Comparison of ENCODE assay signal across 31 cellular contexts in the genomic region with DNA sequence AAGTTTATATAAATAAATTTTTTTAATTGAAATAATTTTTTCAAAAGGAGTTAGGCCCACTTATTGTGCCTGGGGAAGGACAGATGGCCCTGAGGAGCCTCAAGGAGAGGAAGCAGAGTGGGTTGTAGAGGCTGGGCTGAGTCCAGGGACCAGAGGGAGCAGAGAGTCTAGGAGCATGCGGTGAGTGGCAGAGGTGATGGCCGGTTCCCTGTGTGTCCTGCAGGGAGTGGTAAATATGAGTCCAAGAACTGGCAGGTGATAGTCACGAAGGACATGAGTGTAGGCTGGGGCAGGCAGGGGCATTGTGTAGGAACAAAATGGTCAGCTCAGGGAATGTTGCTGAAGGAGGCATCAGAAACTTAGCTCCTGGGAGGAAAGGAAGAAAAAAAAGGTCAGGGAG. TPM values are rescaled to one million over a fixed set of nuclear protein-coding genes. Genes with fewer than 3 reads are reported as not detected.
"Had no signal": no experiment of that assay in that cellular context is flagged by ENCODE, and none has a peak within 500 bp of the region (broad histone marks: within the 10 kb centered on the region; RNA-seq: fewer than 3 reads in every experiment).

No MANE protein-coding gene starts in this region.

- H3K36me3 ChIP-seq: brain microvascular endothelial cell, SJSA1 had no signal

- H3K4me1 ChIP-seq: SJSA1 had no signal

- H3K4me1 Mint-ChIP-seq: activated CD4-positive, alpha-beta T cell treated with anti-CD3 and anti-CD28 coated beads, Interleukin-2, amount 10 ng/mL, durations not matched to agents 24 days and 14 days; activated naive CD8-positive, alpha-beta T cell treated with anti-CD3 and anti-CD28 coated beads for 36 hours had no signal

- ATAC-seq: activated CD8-positive, alpha-beta T cell treated with anti-CD3 and anti-CD28 coated beads for 36 hours; activated T-cell treated with anti-CD3 and anti-CD28 coated beads, Interleukin-2, amount 50 U/mL, for 72 hours; Panc1 had no signal

- H3K27ac ChIP-seq: brain microvascular endothelial cell, SJSA1 had no signal

- H3K9me3 Mint-ChIP-seq: activated CD8-positive, alpha-beta T cell treated with anti-CD3 and anti-CD28 coated beads for 36 hours; T-helper 1 cell treated with Interleukin-12 subunit alpha and Interleukin-12 subunit beta and Interleukin-4 antibody, amounts not matched to agents 30 μg/mL and 1 μg/mL, for 36 hours had no signal

- H3K9me3 ChIP-seq: SK-N-SH had no signal

- H3K27me3 ChIP-seq: brain microvascular endothelial cell had no signal

- DNase-seq: activated CD4-positive, alpha-beta T cell treated with anti-CD3 and anti-CD28 coated beads, Interleukin-2, amount 10 ng/mL, durations not matched to agents 24 days and 14 days; activated CD4-positive, alpha-beta T cell treated with anti-CD3 and anti-CD28 coated beads, Interleukin-2, amount 50 U/mL, for 4 hours; activated CD8-positive, alpha-beta T cell treated with anti-CD3 and anti-CD28 coated beads for 36 hours; activated effector memory CD4-positive, alpha-beta T cell treated with Interleukin-2 at 50 U/mL for 16 hours; activated naive CD4-positive, alpha-beta T cell treated with anti-CD3 and anti-CD28 coated beads, Interleukin-2, amount 50 U/mL, for 16 hours; activated naive CD8-positive, alpha-beta T cell treated with anti-CD3 and anti-CD28 coated beads for 36 hours; activated T-cell treated with anti-CD3 and anti-CD28 coated beads, Interleukin-2, amount 50 U/mL, for 1 hour; activated T-cell treated with anti-CD3 and anti-CD28 coated beads, Interleukin-2, amount 50 U/mL, for 72 hours; amniotic stem cell; brain microvascular endothelial cell; Karpas-422; KBM-7; NCI-H1048; NCI-H1105 treated with DMSO at 0.1 percent for 48 hours; NCI-H1436; NCI-H1694; NCI-H1930; NCI-H2081 treated with DMSO at 0.1 percent for 48 hours; NCI-H226; NCI-H446 treated with DMSO at 0.1 percent for 48 hours; NCI-H524 treated with DMSO at 0.1 percent for 48 hours; SHP77; SK-N-SH had no signal

- H3K9ac ChIP-seq: SK-N-SH had no signal

- H3K27ac Mint-ChIP-seq: activated CD4-positive, alpha-beta T cell treated with anti-CD3 and anti-CD28 coated beads, Interleukin-2, amount 10 ng/mL, durations not matched to agents 24 days and 14 days; activated CD8-positive, alpha-beta T cell treated with anti-CD3 and anti-CD28 coated beads for 36 hours; activated naive CD8-positive, alpha-beta T cell treated with anti-CD3 and anti-CD28 coated beads for 36 hours; activated T-cell treated with anti-CD3 and anti-CD28 coated beads, Interleukin-2, amount 50 U/mL, for 72 hours; T-helper 1 cell treated with Interleukin-12 subunit alpha and Interleukin-12 subunit beta and Interleukin-4 antibody, amounts not matched to agents 30 μg/mL and 1 μg/mL, for 36 hours; T-helper 2 cell treated with Interferon-gamma antibody and Interleukin-4, amounts not matched to agents 5 μg/mL and 100 μg/mL, for 36 hours had no signal

- H3K4me3 ChIP-seq: SJSA1 had no signal

- H3K36me3 Mint-ChIP-seq: activated naive CD8-positive, alpha-beta T cell treated with anti-CD3 and anti-CD28 coated beads for 36 hours had no signal

- H3K4me3 Mint-ChIP-seq: activated CD4-positive, alpha-beta T cell treated with anti-CD3 and anti-CD28 coated beads, Interleukin-2, amount 10 ng/mL, durations not matched to agents 24 days and 14 days; activated CD8-positive, alpha-beta T cell treated with anti-CD3 and anti-CD28 coated beads for 36 hours; activated naive CD8-positive, alpha-beta T cell treated with anti-CD3 and anti-CD28 coated beads for 36 hours; activated T-cell treated with anti-CD3 and anti-CD28 coated beads, Interleukin-2, amount 50 U/mL, for 72 hours; T-helper 1 cell treated with Interleukin-12 subunit alpha and Interleukin-12 subunit beta and Interleukin-4 antibody, amounts not matched to agents 30 μg/mL and 1 μg/mL, for 36 hours; T-helper 2 cell treated with Interferon-gamma antibody and Interleukin-4, amounts not matched to agents 5 μg/mL and 100 μg/mL, for 36 hours had no signal

RNA-seq across cellular contexts. Expression of gene BTNL9, which starts 8.3 kb away (rescaled TPM):
- total RNA-seq: activated CD8-positive, alpha-beta memory T cell treated with anti-CD3 and anti-CD28 coated beads for 36 hours; activated CD8-positive, alpha-beta T cell treated with anti-CD3 and anti-CD28 coated beads for 36 hours; MCF 10A; RPMI7951; SJSA1 had no signal

RNA-seq across cellular contexts. Expression of gene BTNL3, which starts 43.1 kb away (rescaled TPM):
- total RNA-seq: activated CD4-positive, alpha-beta T cell treated with anti-CD3 and anti-CD28 coated beads, Interleukin-2, amount 10 ng/mL, durations not matched to agents 24 days and 14 days; activated CD8-positive, alpha-beta memory T cell treated with anti-CD3 and anti-CD28 coated beads for 36 hours; activated CD8-positive, alpha-beta T cell treated with anti-CD3 and anti-CD28 coated beads for 36 hours; activated naive CD8-positive, alpha-beta T cell treated with anti-CD3 and anti-CD28 coated beads for 36 hours; aorta; MCF 10A; RPMI7951; SJSA1 had no signal
